ENCODE assay signal across 32 cellular contexts in genomic region chrX:147077472-147077871, GRCh38.
"Had no signal": no experiment of that assay in that cellular context is flagged by ENCODE, and none has a peak within 500 bp of the region (broad histone marks: within the 10 kb centered on the region; RNA-seq: fewer than 3 reads in every experiment).

No MANE protein-coding gene starts in this region.

- H3K4me3 ChIP-seq: adrenal gland, ascending aorta, body of pancreas, breast epithelium, cardiac muscle cell had no signal

- FAIRE-seq: bronchial epithelial cell had no signal

- DNase-seq: activated effector memory CD4-positive, alpha-beta T cell treated with anti-CD3 and anti-CD28 coated beads, Interleukin-2, amount 50 U/mL, for 16 hours; activated effector memory CD4-positive, alpha-beta T cell treated with Interleukin-2 at 50 U/mL for 16 hours; activated gamma-delta T cell; activated gamma-delta T cell treated with Interleukin-2 at 50 U/mL for 16 hours; activated naive CD4-positive, alpha-beta T cell; activated naive CD4-positive, alpha-beta T cell treated with anti-CD3 and anti-CD28 coated beads for 36 hours; activated naive CD4-positive, alpha-beta T cell treated with anti-CD3 and anti-CD28 coated beads, Interleukin-2, amount 10 ng/mL, durations not matched to agents 7 days and 5 days; activated naive CD4-positive, alpha-beta T cell treated with anti-CD3 and anti-CD28 coated beads, Interleukin-2, amount 50 U/mL, for 16 hours; activated naive CD4-positive, alpha-beta T cell treated with Interleukin-2 at 50 U/mL for 16 hours; activated naive CD8-positive, alpha-beta T cell treated with anti-CD3 and anti-CD28 coated beads for 36 hours; activated naive CD8-positive, alpha-beta T cell treated with anti-CD3 and anti-CD28 coated beads, Interleukin-2, amount 10 ng/mL, durations not matched to agents 7 days and 5 days; activated naive CD8-positive, alpha-beta T cell treated with anti-CD3 and anti-CD28 coated beads, Interleukin-2, amount 50 U/mL, for 24 hours; activated T-cell treated with anti-CD3 and anti-CD28 coated beads, Interleukin-2, amount 50 U/mL, for 1 hour; activated T-cell treated with anti-CD3 and anti-CD28 coated beads, Interleukin-2, amount 50 U/mL, for 24 hours; activated T-cell treated with anti-CD3 and anti-CD28 coated beads, Interleukin-2, amount 50 U/mL, for 4 hours; activated T-cell treated with anti-CD3 and anti-CD28 coated beads, Interleukin-2, amount 50 U/mL, for 48 hours; activated T-cell treated with anti-CD3 and anti-CD28 coated beads, Interleukin-2, amount 50 U/mL, for 72 hours; adrenal gland; amniotic stem cell; amygdala; aorta; body of pancreas; brain microvascular endothelial cell; caudate nucleus; central memory CD4-positive, alpha-beta T cell; cerebellar nuclear complex had no signal

- H3K9me3 ChIP-seq: adrenal gland, ascending aorta, body of pancreas, breast epithelium had no signal

- ATAC-seq: activated naive CD4-positive, alpha-beta T cell treated with anti-CD3 and anti-CD28 coated beads, Interleukin-2, amount 50 U/mL, for 72 hours; activated naive CD8-positive, alpha-beta T cell treated with anti-CD3 and anti-CD28 coated beads, Interleukin-2, amount 50 U/mL, for 24 hours; activated T-cell treated with anti-CD3 and anti-CD28 coated beads, Interleukin-2, amount 50 U/mL, for 4 hours; activated T-cell treated with anti-CD3 and anti-CD28 coated beads, Interleukin-2, amount 50 U/mL, for 72 hours; activated T-helper 17 cell treated with anti-CD3 and anti-CD28 coated beads, Interleukin-2, amount 50 U/mL, for 72 hours; body of pancreas had no signal

- H3K27ac ChIP-seq: adrenal gland, ascending aorta, body of pancreas, brain microvascular endothelial cell, breast epithelium, cardiac muscle cell had no signal

- H3K27me3 ChIP-seq: adrenal gland, ascending aorta, body of pancreas, brain microvascular endothelial cell, breast epithelium, cardiac muscle cell had no signal

- H3K4me1 ChIP-seq: adrenal gland, ascending aorta, body of pancreas, breast epithelium had no signal

- H3K36me3 ChIP-seq: adrenal gland, ascending aorta, brain microvascular endothelial cell, breast epithelium, cardiac muscle cell had no signal
